In genomic region chr16:67169642-67170167, GRCh38 we compare ENCODE assay signal across 8 cellular contexts. TPM values are rescaled to one million over a fixed set of nuclear protein-coding genes. Genes with fewer than 3 reads are reported as not detected.
A peak's percentile ranks its signal among the peaks of the same experiment; 100 is the strongest.
DNase-seq lines count a peak whose midpoint lies in the region; ATAC-seq, FAIRE-seq and TF ChIP-seq lines count a peak whose summit lies in the region.

No MANE protein-coding gene starts in this region.

- no peak overlapping the region for H3K14ac ChIP-seq in H1 (ENCODE audit: insufficient read length)

- H3K79me2 ChIP-seq in H1 (ENCODE audit: control insufficient read depth in 1 of 2, insufficient read depth in 2 of 2, low read length in 2 of 2): no peaks in the 10 kb centered on the region

- H3K18ac ChIP-seq in H1 (ENCODE audit: extremely low read depth, low read length): peak overlapping the region; percentile 68

- ATAC-seq in GM21717 (IDR thresholded peaks at IDR 0.05; ENCODE audit: unreplicated experiment) (peak; percentile 17), SK-N-SH treated with all-trans-retinoic acid at 6 μM for 48 hours (peak; percentile 3; the same call in 2 of the 3 replicates)

- no peak overlapping the region for H4K5ac ChIP-seq in H1 (ENCODE audit: insufficient read length, low read depth, low read length)

- H3K4me2 ChIP-seq in H1 (ENCODE audit: insufficient read depth in 1 of 2, low read depth in 2 of 2, low read length in 2 of 2): peak overlapping the region; percentile 79 to 89

- peaks cover 2 to 18% of the 10 kb centered on the region in 2 experiments for H4K20me1 ChIP-seq in H1 (replicated peaks in 1 of 2; ENCODE audit: control insufficient read depth in 1 of 2, insufficient read depth in 2 of 2, low read length in 2 of 2)

- TF ChIP-seq CTCF in AG04449 (IDR thresholded peaks at IDR 0.05; ENCODE audit: insufficient read depth, low read length, missing control alignments) (peak; percentile 64), H1 (IDR thresholded peaks at IDR 0.05; ENCODE audit: control extremely low read depth in 1 of 3, insufficient read depth in 1 of 3, low read depth in 1 of 3, low read length in 3 of 3) (peak; percentile 76 to 87 (median 85))

- CTCF ChIA-PET in AG04449 (lab: Yijun Ruan, JAX) (interaction anchor here (0.7 to 10.1 kb wide), 8 partner anchors 10 to 411 kb away, joined by 3 to 110 read pairs (median 8); partner anchors contain the start of genes B3GNT9, FBXL8, MATCAP1 and TRADD), H1 (lab: Charles Lee; ENCODE audit: partially characterized antibody) (interaction anchor here (0.7 to 19.3 kb wide), 27 partner anchors 8 to 257 kb away, joined by 3 to 291 read pairs (median 4); partner anchors contain the start of genes B3GNT9, CES3, ELMO3 and EXOC3L1)

- no peak for TF ChIP-seq POLR2A in H1 (IDR thresholded peaks at IDR 0.05; ENCODE audit: control extremely low read depth in 1 of 2, low read depth in 2 of 2, low read length in 2 of 2)

- no peak overlapping the region for H2BK20ac ChIP-seq in H1 (ENCODE audit: low read length)

- peak overlapping the region; percentile 34 for H3K56ac ChIP-seq in H1 (replicated peaks; ENCODE audit: insufficient read length, low read depth, low read length)

- H3K23ac ChIP-seq in H1 (ENCODE audit: insufficient read length): no peak overlapping the region

- no peak for TF ChIP-seq EP300 in H1 (IDR thresholded peaks at IDR 0.05; ENCODE audit: borderline replicate concordance in 1 of 2, low read depth in 2 of 2, low read length in 2 of 2)

- H3K9ac ChIP-seq in H1 (replicated peaks in 1 of 4; ENCODE audit: extremely low read depth in 1 of 4, low read depth in 3 of 4, low read length in 3 of 4): no peak overlapping the region

- H4K91ac ChIP-seq in H1 (replicated peaks; ENCODE audit: insufficient read length, low read length): no peak overlapping the region

- no peak overlapping the region for H2BK5ac ChIP-seq in H1 (ENCODE audit: low read depth, low read length)

- FAIRE-seq in H1 (lab: Jason Lieb, UNC): no peak

- 0 out of 2 replicates have a peak overlapping the region, but pooled peaks have one; percentile 71 for H2BK12ac ChIP-seq in H1 (ENCODE audit: low read depth, low read length)

- peak; percentile 55 for TF ChIP-seq RAD21 in H1 (IDR thresholded peaks at IDR 0.05 in 1 of 2, conservative IDR thresholded peaks at IDR 0.05 in 1 of 2; ENCODE audit: low read depth in 2 of 2, low read length in 2 of 2)

- no peak for DNase-seq in AG04449 (ENCODE audit: low read depth, low spot score)
- DNase-seq in H1 (ENCODE audit: low read depth in 1 of 2, low spot score in 2 of 2): peak in 1 of 2 experiments; percentile 95
- DNase-seq in NCI-H1092 (lab: John Stamatoyannopoulos, UW): no peak
- DNase-seq in inferior parietal cortex (ENCODE audit: extremely low spot score): no peak
- DNase-seq in HPDE6-E6E7 (ENCODE audit: extremely low spot score): no peak

- H3K27me3 ChIP-seq in H1 (replicated peaks in 1 of 4; ENCODE audit: control insufficient read depth in 3 of 4, extremely low read depth in 1 of 4, insufficient read depth in 3 of 4, low read length in 3 of 4) (peaks cover 77 to 97% (median 95%) of the 10 kb centered on the region in 4 experiments), muscle layer of duodenum (ENCODE audit: low read depth, low read length) (peaks cover 9% of the 10 kb centered on the region)

- H3K4me3 ChIP-seq in AG04449 (ENCODE audit: low read depth, low read length): peak overlapping the region; percentile 56
- peak overlapping the region; percentile 17 to 65 (median 50) for H3K4me3 ChIP-seq in H1 (ENCODE audit: extremely low read depth in 1 of 4, insufficient read depth in 2 of 4, low read depth in 3 of 4, low read length in 4 of 4)
- peak overlapping the region; percentile 48 to 65 for H3K4me3 ChIP-seq in muscle layer of duodenum (ENCODE audit: low read depth in 1 of 2, low read length in 2 of 2)

- H2AK5ac ChIP-seq in H1 (ENCODE audit: low read depth, low read length): no peak overlapping the region

- no peaks in the 10 kb centered on the region for H3K9me3 ChIP-seq in H1 (ENCODE audit: insufficient read depth in 2 of 2, low read depth in 1 of 2, low read length in 1 of 2)
- H3K9me3 ChIP-seq in muscle layer of duodenum (ENCODE audit: control insufficient read depth in 1 of 2, low read length in 2 of 2): no peaks in the 10 kb centered on the region

- H3K36me3 ChIP-seq in H1 (ENCODE audit: control insufficient read depth in 2 of 4, insufficient read depth in 4 of 4, low read length in 3 of 4) (peaks cover 0 to 1% (median 0%) of the 10 kb centered on the region in 4 experiments; a peak in 1 of 8 replicates), muscle layer of duodenum (ENCODE audit: control insufficient read depth in 1 of 2, insufficient read depth in 2 of 2, low read length in 2 of 2) (no peaks in the 10 kb centered on the region)

- H2AFZ ChIP-seq in H1 (ENCODE audit: low read length): no peak overlapping the region

- peak overlapping the region; percentile 70; the same call in 1 of the 2 replicates for H4K8ac ChIP-seq in H1 (ENCODE audit: extremely low read depth, insufficient read depth, low read length)

- H3K4me1 ChIP-seq in H1 (replicated peaks in 1 of 4; ENCODE audit: control insufficient read depth in 3 of 4, insufficient read depth in 4 of 4, low read length in 3 of 4): peaks cover 0 to 43% (median 33%) of the 10 kb centered on the region in 4 experiments; a peak in 6 of 7 replicates
- peaks cover 24 to 47% of the 10 kb centered on the region in 2 donors for H3K4me1 ChIP-seq in muscle layer of duodenum (ENCODE audit: control insufficient read depth in 1 of 2, insufficient read depth in 2 of 2, low read length in 2 of 2)

- H3K27ac ChIP-seq in H1 (ENCODE audit: low read depth, low read length) (no peak overlapping the region), muscle layer of duodenum (ENCODE audit: low read length) (peak overlapping the region; percentile 60)

- peaks cover 2% of the 10 kb centered on the region; the same call in 1 of the 2 replicates for H3K79me1 ChIP-seq in H1 (ENCODE audit: low read depth, low read length)

- peak overlapping the region; percentile 81; the same call in 1 of the 2 replicates for H2BK15ac ChIP-seq in H1 (ENCODE audit: low read length)

- peaks cover 21% of the 10 kb centered on the region for H3K23me2 ChIP-seq in H1 (ENCODE audit: low read depth, low read length)

- H3K4ac ChIP-seq in H1 (replicated peaks; ENCODE audit: insufficient read length, low read depth, low read length): no peak overlapping the region

- WGBS in H1 (ENCODE audit: extremely low coverage in 1 of 2, insufficient coverage in 1 of 2, insufficient read length in 1 of 2, insufficient replicate concordance in 2 of 2, low coverage in 1 of 2, low lambda C conversion rate in 2 of 2, missing lambda C conversion rate in 1 of 2), 2 experiments: 1% methylated on average over 24 of the region's 24 CpGs; no CpG with 5 or more reads in 1 of the 2 experiments

- POLR2A ChIA-PET in AG04449 (lab: Yijun Ruan, JAX): interaction anchor here (0.7 to 2.2 kb wide), 4 partner anchors 9 to 45 kb away, joined by 3 to 5 read pairs (median 4); no protein-coding TSS in a partner anchor
- POLR2A ChIA-PET in H1 (lab: Charles Lee; ENCODE audit: partially characterized antibody): interaction anchor here (0.7 to 2.7 kb wide), 6 partner anchors 9 to 793 kb away, joined by 3 to 11 read pairs (median 4); partner anchors contain the start of genes FBXL8 and TRADD

- H2BK120ac ChIP-seq in H1 (replicated peaks; ENCODE audit: low read depth, low read length): no peak overlapping the region

RNA-seq across cellular contexts. Expression of gene NOL3, which starts 0.6 kb away (rescaled TPM):
- total RNA-seq in H1 (2021; fragmentation: NEBNext Ultra II Directional; extraction: Animal tissue kit (Norgen Biotek cat#: 25700)): 1.6 and 2.2 TPM in 2 replicates
- 4.1 and 4.6 TPM in 2 replicates for polyA plus RNA-seq in H1 (2011; rRNA removed)
- polyA plus RNA-seq in H1 (2011; cell fraction: cytosol; rRNA removed): 4.0 TPM
- 3.7 TPM for polyA plus RNA-seq in H1 (2011; cell fraction: nucleus; rRNA removed)
- polyA plus RNA-seq in H1 (2012, experiment 1 of 2): 4.4 to 10.7 TPM (median 5.5 TPM) in 4 replicates
- polyA plus RNA-seq in H1 (2012, experiment 2 of 2): 1.4 TPM
- polyA plus RNA-seq in H1 (2013, experiment 1 of 2): 3.2 TPM
- 2.0 TPM for polyA plus RNA-seq in H1 (2013, experiment 2 of 2)
- 0.60 and 2.1 TPM in 2 replicates for polyA minus RNA-seq in H1 (2011; rRNA and poly(A)+ RNA removed)
- polyA minus RNA-seq in H1 (2011; cell fraction: cytosol; rRNA and poly(A)+ RNA removed): not detected
- polyA minus RNA-seq in H1 (2011; cell fraction: nucleus; rRNA and poly(A)+ RNA removed): 3.2 TPM

RNA-seq across cellular contexts. Expression of gene HSF4, which starts 5.2 kb away (rescaled TPM):
- total RNA-seq in H1 (2021; fragmentation: NEBNext Ultra II Directional; extraction: Animal tissue kit (Norgen Biotek cat#: 25700)): not detected in 2 replicates
- 0.14 and 0.93 TPM in 2 replicates for polyA plus RNA-seq in H1 (2011; rRNA removed)
- polyA plus RNA-seq in H1 (2011; cell fraction: cytosol; rRNA removed): 0.92 TPM
- polyA plus RNA-seq in H1 (2011; cell fraction: nucleus; rRNA removed): 8.0 TPM
- polyA plus RNA-seq in H1 (2012, experiment 1 of 2): 0.62 to 1.0 TPM (median 0.74 TPM) in 3 of 4 replicates, not detected in the other
- not detected for polyA plus RNA-seq in H1 (2012, experiment 2 of 2)
- 0.20 TPM for polyA plus RNA-seq in H1 (2013, experiment 1 of 2)
- 0.11 TPM for polyA plus RNA-seq in H1 (2013, experiment 2 of 2)
- not detected in 2 replicates for polyA minus RNA-seq in H1 (2011; rRNA and poly(A)+ RNA removed)
- not detected for polyA minus RNA-seq in H1 (2011; cell fraction: cytosol; rRNA and poly(A)+ RNA removed)
- not detected for polyA minus RNA-seq in H1 (2011; cell fraction: nucleus; rRNA and poly(A)+ RNA removed)

RNA-seq across cellular contexts. Expression of gene FBXL8, which starts 9.9 kb away (rescaled TPM):
- not detected in 2 replicates for total RNA-seq in H1 (2021; fragmentation: NEBNext Ultra II Directional; extraction: Animal tissue kit (Norgen Biotek cat#: 25700))
- 0.11 and 0.67 TPM in 2 replicates for polyA plus RNA-seq in H1 (2011; rRNA removed)
- 0.26 TPM for polyA plus RNA-seq in H1 (2011; cell fraction: cytosol; rRNA removed)
- 0.81 TPM for polyA plus RNA-seq in H1 (2011; cell fraction: nucleus; rRNA removed)
- 0.13 to 0.43 TPM in 2 of 4 replicates, not detected in the others for polyA plus RNA-seq in H1 (2012, experiment 1 of 2)
- not detected for polyA plus RNA-seq in H1 (2012, experiment 2 of 2)
- 0.12 TPM for polyA plus RNA-seq in H1 (2013, experiment 1 of 2)
- polyA plus RNA-seq in H1 (2013, experiment 2 of 2): not detected
- polyA minus RNA-seq in H1 (2011; rRNA and poly(A)+ RNA removed): not detected in 2 replicates
- polyA minus RNA-seq in H1 (2011; cell fraction: cytosol; rRNA and poly(A)+ RNA removed): 2.0 TPM
- not detected for polyA minus RNA-seq in H1 (2011; cell fraction: nucleus; rRNA and poly(A)+ RNA removed)

RNA-seq across cellular contexts. Expression of gene TRADD, which starts 10.0 kb away (rescaled TPM):
- 0.19 and 0.29 TPM in 2 replicates for total RNA-seq in H1 (2021; fragmentation: NEBNext Ultra II Directional; extraction: Animal tissue kit (Norgen Biotek cat#: 25700))
- polyA plus RNA-seq in H1 (2011; rRNA removed): 0.50 and 0.60 TPM in 2 replicates
- 0.89 TPM for polyA plus RNA-seq in H1 (2011; cell fraction: cytosol; rRNA removed)
- polyA plus RNA-seq in H1 (2011; cell fraction: nucleus; rRNA removed): 0.68 TPM
- 0.24 to 0.53 TPM (median 0.46 TPM) in 4 replicates for polyA plus RNA-seq in H1 (2012, experiment 1 of 2)
- polyA plus RNA-seq in H1 (2012, experiment 2 of 2): 0.35 TPM
- 0.14 TPM for polyA plus RNA-seq in H1 (2013, experiment 1 of 2)
- polyA plus RNA-seq in H1 (2013, experiment 2 of 2): 0.17 TPM
- polyA minus RNA-seq in H1 (2011; rRNA and poly(A)+ RNA removed): 0.22 TPM in 1 of 2 replicates, not detected in the other
- 0.95 TPM for polyA minus RNA-seq in H1 (2011; cell fraction: cytosol; rRNA and poly(A)+ RNA removed)
- polyA minus RNA-seq in H1 (2011; cell fraction: nucleus; rRNA and poly(A)+ RNA removed): 0.60 TPM

RNA-seq across cellular contexts. Expression of gene MATCAP1, which starts 14.1 kb away (rescaled TPM):
- 22.9 and 23.1 TPM in 2 replicates for total RNA-seq in H1 (2021; fragmentation: NEBNext Ultra II Directional; extraction: Animal tissue kit (Norgen Biotek cat#: 25700))
- 27.5 and 38.0 TPM in 2 replicates for polyA plus RNA-seq in H1 (2011; rRNA removed)
- 36.8 TPM for polyA plus RNA-seq in H1 (2011; cell fraction: cytosol; rRNA removed)
- polyA plus RNA-seq in H1 (2011; cell fraction: nucleus; rRNA removed): 218 TPM
- polyA plus RNA-seq in H1 (2012, experiment 1 of 2): 23.0 to 37.9 TPM (median 32.2 TPM) in 4 replicates
- polyA plus RNA-seq in H1 (2012, experiment 2 of 2): 11.4 TPM
- 13.5 TPM for polyA plus RNA-seq in H1 (2013, experiment 1 of 2)
- polyA plus RNA-seq in H1 (2013, experiment 2 of 2): 13.1 TPM
- 11.5 and 14.2 TPM in 2 replicates for polyA minus RNA-seq in H1 (2011; rRNA and poly(A)+ RNA removed)
- 9.8 TPM for polyA minus RNA-seq in H1 (2011; cell fraction: cytosol; rRNA and poly(A)+ RNA removed)
- polyA minus RNA-seq in H1 (2011; cell fraction: nucleus; rRNA and poly(A)+ RNA removed): 36.5 TPM
